1 cellular context compared by ENCODE assay signal in genomic region chr6:158072083-158072721, GRCh38.
TF ChIP-seq lines count a peak whose summit lies in the region.

No MANE protein-coding gene starts in this region.

TF ChIP-seq in SK-N-SH, 30 proteins besides CTCF, POLR2A, EP300 and RAD21 (continued from another document):
- TF ChIP-seq REST (IDR thresholded peaks at IDR 0.05; ENCODE audit: low read depth, low read length), result no peak
- TF ChIP-seq IRF3 (IDR thresholded peaks at IDR 0.05; ENCODE audit: low read depth, low read length), result no peak
- TF ChIP-seq TAF1 (IDR thresholded peaks at IDR 0.05; ENCODE audit: borderline replicate concordance, low read depth, low read length), result no peak
- TF ChIP-seq TEAD4 (IDR thresholded peaks at IDR 0.05; ENCODE audit: borderline replicate concordance, insufficient read depth), result no peak
- TF ChIP-seq NRF1 (IDR thresholded peaks at IDR 0.05; ENCODE audit: low read depth, low read length), result no peak
- TF ChIP-seq POLR2AphosphoS5 (IDR thresholded peaks at IDR 0.05; ENCODE audit: low read depth, low read length), result no peak
